In genomic region chr10:49538381-49539319, GRCh38 we compare ENCODE assay signal across 1 cellular context.
TF ChIP-seq lines count a peak whose summit lies in the region.

TSS of gene ERCC6 (minus strand) at chr10:49539121.

TF ChIP-seq in HepG2, 621 proteins besides CTCF, POLR2A, EP300 and RAD21 (continued from another document and continues in another):
- TF ChIP-seq KMT2A (CRISPR knock-in tag; IDR thresholded peaks at IDR 0.05) (peak; percentile 46; the same call in 1 of the 2 replicates), ZNF142 (CRISPR knock-in tag; IDR thresholded peaks at IDR 0.05) (peak; percentile 71; the same call in 1 of the 2 replicates), ZNF136 (CRISPR knock-in tag; IDR thresholded peaks at IDR 0.05; ENCODE audit: low read depth) (0 out of 2 replicates have a peak, but pooled peaks have one; percentile 10), ZNF44 (CRISPR knock-in tag; IDR thresholded peaks at IDR 0.05) (peak; percentile 5; the same call in 1 of the 2 replicates), YY1 (IDR thresholded peaks at IDR 0.05; ENCODE audit: insufficient read depth, insufficient replicate concordance, low read depth, low read length) (no peak), EEA1 (CRISPR knock-in tag; IDR thresholded peaks at IDR 0.05; ENCODE audit: borderline replicate concordance) (peak; percentile 49; the same call in 1 of the 2 replicates), KMT2B (CRISPR knock-in tag; IDR thresholded peaks at IDR 0.05) (peak; percentile 57; the same call in 1 of the 2 replicates), MIER3 (CRISPR knock-in tag; IDR thresholded peaks at IDR 0.05; ENCODE audit: borderline replicate concordance) (peak; percentile 31; the same call in 1 of the 2 replicates), TBX3 (IDR thresholded peaks at IDR 0.05; ENCODE audit: borderline replicate concordance) (no peak), TCF7L2 (IDR thresholded peaks at IDR 0.05; ENCODE audit: low read depth, low read length) (no peak), CHD4 (IDR thresholded peaks at IDR 0.05; ENCODE audit: borderline replicate concordance, low read length) (no peak), SKIL (CRISPR knock-in tag; IDR thresholded peaks at IDR 0.05; ENCODE audit: borderline replicate concordance) (no peak), RCOR2 (CRISPR knock-in tag; IDR thresholded peaks at IDR 0.05) (no peak), SIN3B (IDR thresholded peaks at IDR 0.05; ENCODE audit: low read length) (no peak), ZNF674 (CRISPR knock-in tag; IDR thresholded peaks at IDR 0.05; ENCODE audit: low read depth) (0 out of 2 replicates have a peak, but pooled peaks have one; percentile 81), AHR (CRISPR knock-in tag; IDR thresholded peaks at IDR 0.05) (peak; percentile 97), MAZ (IDR thresholded peaks at IDR 0.05; ENCODE audit: borderline replicate concordance, low read depth, low read length) (0 out of 2 replicates have a peak, but pooled peaks have one; percentile 21), MAZ (CRISPR knock-in tag; IDR thresholded peaks at IDR 0.05; ENCODE audit: low read depth) (peak; percentile 71; the same call in 1 of the 2 replicates), ONECUT2 (CRISPR knock-in tag; IDR thresholded peaks at IDR 0.05) (no peak), TFE3 (CRISPR knock-in tag; IDR thresholded peaks at IDR 0.05) (peak; percentile 71), ZNF253 (CRISPR knock-in tag; IDR thresholded peaks at IDR 0.05; ENCODE audit: borderline replicate concordance) (no peak), ZNF230 (CRISPR knock-in tag; IDR thresholded peaks at IDR 0.05) (peak; percentile 78), CSRNP2 (CRISPR knock-in tag; conservative IDR thresholded peaks at IDR 0.05; ENCODE audit: low read depth) (no peak), RFX5 (IDR thresholded peaks at IDR 0.05; ENCODE audit: low read depth, low read length) (no peak), ZBTB46 (CRISPR knock-in tag; IDR thresholded peaks at IDR 0.05; ENCODE audit: borderline replicate concordance) (no peak), NFATC3 (CRISPR knock-in tag; IDR thresholded peaks at IDR 0.05) (no peak), SCMH1 (CRISPR knock-in tag; IDR thresholded peaks at IDR 0.05; ENCODE audit: borderline replicate concordance) (no peak), HNRNPH1 (optimal IDR thresholded peaks at IDR 0.05; ENCODE audit: low read depth, low read length) (no peak)
- TF ChIP-seq, protein P1, sequence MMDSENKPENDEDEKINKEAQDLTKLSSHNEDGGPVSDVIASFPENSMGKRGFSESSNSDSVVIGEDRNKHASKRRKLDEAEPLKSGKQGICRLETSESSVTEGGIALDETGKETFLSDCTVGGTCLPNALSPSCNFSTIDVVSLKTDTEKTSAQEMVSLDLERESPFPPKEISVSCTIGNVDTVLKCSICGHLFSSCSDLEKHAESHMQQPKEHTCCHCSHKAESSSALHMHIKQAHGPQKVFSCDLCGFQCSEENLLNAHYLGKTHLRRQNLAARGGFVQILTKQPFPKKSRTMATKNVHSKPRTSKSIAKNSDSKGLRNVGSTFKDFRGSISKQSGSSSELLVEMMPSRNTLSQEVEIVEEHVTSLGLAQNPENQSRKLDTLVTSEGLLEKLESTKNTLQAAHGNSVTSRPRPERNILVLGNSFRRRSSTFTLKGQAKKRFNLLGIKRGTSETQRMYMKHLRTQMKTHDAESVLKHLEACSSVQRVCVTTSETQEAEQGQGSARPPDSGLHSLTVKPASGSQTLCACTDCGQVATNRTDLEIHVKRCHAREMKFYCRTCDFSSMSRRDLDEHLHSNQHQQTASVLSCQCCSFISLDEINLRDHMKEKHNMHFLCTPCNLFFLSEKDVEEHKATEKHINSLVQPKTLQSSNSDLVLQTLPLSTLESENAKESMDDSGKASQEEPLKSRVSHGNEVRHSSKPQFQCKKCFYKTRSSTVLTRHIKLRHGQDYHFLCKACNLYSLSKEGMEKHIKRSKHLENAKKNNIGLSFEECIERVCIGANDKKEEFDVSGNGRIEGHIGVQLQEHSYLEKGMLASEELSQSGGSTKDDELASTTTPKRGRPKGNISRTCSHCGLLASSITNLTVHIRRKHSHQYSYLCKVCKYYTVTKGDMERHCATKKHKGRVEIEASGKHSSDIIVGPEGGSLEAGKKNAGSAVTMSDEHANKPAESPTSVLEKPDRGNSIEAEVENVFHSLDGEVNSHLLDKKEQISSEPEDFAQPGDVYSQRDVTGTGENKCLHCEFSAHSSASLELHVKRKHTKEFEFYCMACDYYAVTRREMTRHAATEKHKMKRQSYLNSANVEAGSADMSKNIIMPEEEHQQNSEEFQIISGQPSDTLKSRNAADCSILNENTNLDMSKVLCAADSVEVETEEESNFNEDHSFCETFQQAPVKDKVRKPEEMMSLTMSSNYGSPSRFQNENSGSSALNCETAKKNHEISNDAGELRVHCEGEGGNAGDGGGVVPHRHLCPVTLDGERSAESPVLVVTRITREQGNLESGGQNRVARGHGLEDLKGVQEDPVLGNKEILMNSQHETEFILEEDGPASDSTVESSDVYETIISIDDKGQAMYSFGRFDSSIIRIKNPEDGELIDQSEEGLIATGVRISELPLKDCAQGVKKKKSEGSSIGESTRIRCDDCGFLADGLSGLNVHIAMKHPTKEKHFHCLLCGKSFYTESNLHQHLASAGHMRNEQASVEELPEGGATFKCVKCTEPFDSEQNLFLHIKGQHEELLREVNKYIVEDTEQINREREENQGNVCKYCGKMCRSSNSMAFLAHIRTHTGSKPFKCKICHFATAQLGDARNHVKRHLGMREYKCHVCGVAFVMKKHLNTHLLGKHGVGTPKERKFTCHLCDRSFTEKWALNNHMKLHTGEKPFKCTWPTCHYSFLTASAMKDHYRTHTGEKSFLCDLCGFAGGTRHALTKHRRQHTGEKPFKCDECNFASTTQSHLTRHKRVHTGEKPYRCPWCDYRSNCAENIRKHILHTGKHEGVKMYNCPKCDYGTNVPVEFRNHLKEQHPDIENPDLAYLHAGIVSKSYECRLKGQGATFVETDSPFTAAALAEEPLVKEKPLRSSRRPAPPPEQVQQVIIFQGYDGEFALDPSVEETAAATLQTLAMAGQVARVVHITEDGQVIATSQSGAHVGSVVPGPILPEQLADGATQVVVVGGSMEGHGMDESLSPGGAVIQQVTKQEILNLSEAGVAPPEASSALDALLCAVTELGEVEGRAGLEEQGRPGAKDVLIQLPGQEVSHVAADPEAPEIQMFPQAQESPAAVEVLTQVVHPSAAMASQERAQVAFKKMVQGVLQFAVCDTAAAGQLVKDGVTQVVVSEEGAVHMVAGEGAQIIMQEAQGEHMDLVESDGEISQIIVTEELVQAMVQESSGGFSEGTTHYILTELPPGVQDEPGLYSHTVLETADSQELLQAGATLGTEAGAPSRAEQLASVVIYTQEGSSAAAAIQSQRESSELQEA (CRISPR knock-in tag; IDR thresholded peaks at IDR 0.05; ENCODE audit: not compliant biosample characterization), result peak; percentile 61
- TF ChIP-seq, protein P2, sequence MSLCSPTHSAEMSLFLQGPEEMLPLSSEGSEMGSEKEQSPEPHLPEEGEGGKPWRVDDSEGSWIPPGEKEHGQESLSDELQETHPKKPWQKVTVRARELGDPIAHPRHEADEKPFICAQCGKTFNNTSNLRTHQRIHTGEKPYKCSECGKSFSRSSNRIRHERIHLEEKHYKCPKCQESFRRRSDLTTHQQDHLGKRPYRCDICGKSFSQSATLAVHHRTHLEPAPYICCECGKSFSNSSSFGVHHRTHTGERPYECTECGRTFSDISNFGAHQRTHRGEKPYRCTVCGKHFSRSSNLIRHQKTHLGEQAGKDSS (CRISPR knock-in tag; IDR thresholded peaks at IDR 0.05; ENCODE audit: borderline replicate concordance, low read depth), result 0 out of 2 replicates have a peak, but pooled peaks have one; percentile 49
- TF ChIP-seq, protein P3, sequence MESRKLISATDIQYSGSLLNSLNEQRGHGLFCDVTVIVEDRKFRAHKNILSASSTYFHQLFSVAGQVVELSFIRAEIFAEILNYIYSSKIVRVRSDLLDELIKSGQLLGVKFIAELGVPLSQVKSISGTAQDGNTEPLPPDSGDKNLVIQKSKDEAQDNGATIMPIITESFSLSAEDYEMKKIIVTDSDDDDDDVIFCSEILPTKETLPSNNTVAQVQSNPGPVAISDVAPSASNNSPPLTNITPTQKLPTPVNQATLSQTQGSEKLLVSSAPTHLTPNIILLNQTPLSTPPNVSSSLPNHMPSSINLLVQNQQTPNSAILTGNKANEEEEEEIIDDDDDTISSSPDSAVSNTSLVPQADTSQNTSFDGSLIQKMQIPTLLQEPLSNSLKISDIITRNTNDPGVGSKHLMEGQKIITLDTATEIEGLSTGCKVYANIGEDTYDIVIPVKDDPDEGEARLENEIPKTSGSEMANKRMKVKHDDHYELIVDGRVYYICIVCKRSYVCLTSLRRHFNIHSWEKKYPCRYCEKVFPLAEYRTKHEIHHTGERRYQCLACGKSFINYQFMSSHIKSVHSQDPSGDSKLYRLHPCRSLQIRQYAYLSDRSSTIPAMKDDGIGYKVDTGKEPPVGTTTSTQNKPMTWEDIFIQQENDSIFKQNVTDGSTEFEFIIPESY (CRISPR knock-in tag; IDR thresholded peaks at IDR 0.05), result no peak
